In genomic region chr21:38282921-38283320, GRCh38 we compare ENCODE assay signal across 19 cellular contexts. TPM values are rescaled to one million over a fixed set of nuclear protein-coding genes. Genes with fewer than 3 reads are reported as not detected.
DNase-seq lines count a peak whose midpoint lies in the region; ATAC-seq and TF ChIP-seq lines count a peak whose summit lies in the region.
"Had no signal": no experiment of that assay in that cellular context is flagged by ENCODE, and none has a peak within 500 bp of the region (broad histone marks: within the 10 kb centered on the region; RNA-seq: fewer than 3 reads in every experiment).

No MANE protein-coding gene starts in this region.

- no peak for TF ChIP-seq CTCF in epithelial cell of esophagus (IDR thresholded peaks at IDR 0.05; ENCODE audit: insufficient read depth, low read depth, low read length, missing control alignments)

- intact Hi-C loops in sciatic nerve (cut with DNase I), result no loop called here

- DNase-seq in CD1c-positive myeloid dendritic cell (ENCODE audit: extremely low spot score), result peak; percentile 92
- DNase-seq in NOMO-1 (lab: John Stamatoyannopoulos, UW; ENCODE audit: unreplicated experiment in 2 of 2), result peak; percentile 68 to 89
- peak; percentile 55 for DNase-seq in epithelial cell of esophagus (ENCODE audit: low read depth)
- DNase-seq in sciatic nerve (ENCODE audit: low spot score), result no peak
- no peak for DNase-seq in activated T-cell treated with anti-CD3 and anti-CD28 coated beads, Interleukin-2, amount 50 U/mL, for 1 hour
- DNase-seq: activated B cell treated with CpG ODN at 0.5 μM for 24 hours; activated naive CD4-positive, alpha-beta T cell treated with anti-CD3 and anti-CD28 coated beads for 36 hours; effector CD4-positive, alpha-beta T cell; mesendoderm; NCI-H1694; NCI-H510A treated with DMSO at 0.1 percent for 48 hours; PC-3 had no signal

- H3K4me3 ChIP-seq in epithelial cell of esophagus (ENCODE audit: low read length), result no peak overlapping the region
- H3K4me3 ChIP-seq: BLaER1, neural progenitor cell had no signal

- ATAC-seq in sciatic nerve, result peak; percentile 89
- ATAC-seq in GM18909 (IDR thresholded peaks at IDR 0.05; ENCODE audit: poor library complexity, unreplicated experiment), result no peak
- ATAC-seq in HG03521 (IDR thresholded peaks at IDR 0.05; ENCODE audit: unreplicated experiment), result no peak
- ATAC-seq in HG03135 (IDR thresholded peaks at IDR 0.05; ENCODE audit: unreplicated experiment), result no peak
- ATAC-seq: PC-3; stimulated activated memory B cell treated with anti-CD40 and anti-IgM and Interleukin-4, amounts not matched to agents 10 μg/mL and 1 μg/mL and 100 μg/mL, for 72 hours had no signal

RNA-seq across cellular contexts. Expression of gene KCNJ15, which starts 26.1 kb away (rescaled TPM):
- 9.3 TPM for total RNA-seq in sciatic nerve
- total RNA-seq: activated B cell treated with CpG ODN at 0.5 μM for 24 hours, frontal cortex had no signal

Comparison
In these comparisons a context has a peak if more than half of its experiments do, and no peak if none do; other contexts are left out.
1. DNase-seq: peak in CD1c-positive myeloid dendritic cell (single experiment), NOMO-1 (2 of 2) and epithelial cell of esophagus (single experiment); none in sciatic nerve (single experiment) and activated T-cell treated with anti-CD3 and anti-CD28 coated beads, Interleukin-2, amount 50 U/mL, for 1 hour (single experiment).